Comparison of ENCODE assay signal across 19 cellular contexts in the genomic region with DNA sequence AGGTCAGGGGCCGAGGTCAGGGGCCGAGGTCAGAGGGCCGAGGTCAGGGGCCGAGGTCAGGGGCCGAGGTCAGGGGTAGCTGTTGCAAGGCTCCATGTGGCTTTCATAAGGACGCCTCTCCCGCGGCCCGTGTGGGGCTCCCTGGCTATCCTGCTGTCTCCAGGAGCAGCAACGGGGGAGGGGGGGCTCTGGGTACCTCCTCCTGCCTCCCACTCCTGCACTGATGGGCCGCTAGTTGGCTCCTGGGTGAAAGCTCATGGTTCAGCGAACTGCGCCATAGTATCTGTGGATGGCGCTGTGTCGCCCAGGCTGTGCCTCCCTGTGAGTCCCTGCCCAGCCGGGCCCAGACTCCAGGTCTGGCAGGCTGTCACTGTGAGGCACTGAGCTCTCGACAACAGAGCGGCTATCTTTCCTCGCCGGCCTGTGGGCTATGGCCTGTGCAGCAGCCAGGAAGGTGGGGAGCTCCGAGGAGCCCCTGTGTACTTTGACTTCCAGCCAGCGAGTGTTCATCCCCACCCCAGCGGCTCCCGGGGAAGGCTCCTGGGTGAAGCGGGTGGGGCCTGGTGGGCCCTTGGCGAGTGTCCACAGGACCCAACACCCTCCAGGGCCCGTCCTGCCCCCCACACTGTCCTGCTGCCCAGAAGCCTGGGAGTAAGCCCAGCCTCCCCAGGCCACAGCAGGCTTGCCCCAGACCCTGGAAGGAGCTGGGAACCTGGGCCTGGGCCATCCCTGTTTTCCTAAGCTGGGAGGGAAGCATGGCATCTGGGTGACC. TPM values are rescaled to one million over a fixed set of nuclear protein-coding genes. Genes with fewer than 3 reads are reported as not detected.
DNase-seq lines count a peak whose midpoint lies in the region; ATAC-seq, FAIRE-seq and TF ChIP-seq lines count a peak whose summit lies in the region.
"Had no signal": no experiment of that assay in that cellular context is flagged by ENCODE, and none has a peak within 500 bp of the region (broad histone marks: within the 10 kb centered on the region; RNA-seq: fewer than 3 reads in every experiment).

No MANE protein-coding gene starts in this region.

- H3K4me3 Mint-ChIP-seq in nephron progenitor cell: no peak overlapping the region

- H3K9ac ChIP-seq in NT2/D1 (ENCODE audit: insufficient read length, low read depth) (peak overlapping the region; percentile 26), kidney (ENCODE audit: low read length in 2 of 2) (no peak overlapping the region)

- H3K27me3 ChIP-seq in H7 (ENCODE audit: control insufficient read depth, insufficient read depth, low read length): no peaks in the 10 kb centered on the region
- H3K27me3 ChIP-seq in NT2/D1 (ENCODE audit: insufficient read depth, insufficient read length): no peaks in the 10 kb centered on the region
- peaks cover 0 to 8% of the 10 kb centered on the region in 2 donors for H3K27me3 ChIP-seq in tibial nerve

- no peaks in the 10 kb centered on the region for H3K4me1 Mint-ChIP-seq in nephron progenitor cell

- H3K36me3 ChIP-seq in H7 (replicated peaks; ENCODE audit: control insufficient read depth, insufficient read depth, low read length) (no peaks in the 10 kb centered on the region; the same call in 1 of the 2 replicates), NT2/D1 (ENCODE audit: insufficient read depth, insufficient read length, low read length) (peaks cover 6% of the 10 kb centered on the region), kidney (ENCODE audit: control insufficient read depth in 1 of 2, insufficient read depth in 2 of 2, low read length in 2 of 2) (no peaks in the 10 kb centered on the region), tibial nerve (no peaks in the 10 kb centered on the region)
- H3K36me3 ChIP-seq: HAP-1 had no signal

- DNase-seq in H7 (peak; percentile 59), NT2/D1 (ENCODE audit: low read depth, low spot score) (no peak), kidney (peak; percentile 56), nephron progenitor cell (peak; percentile 36), iPS-NIHi11 (ENCODE audit: low spot score) (no peak), tibial nerve (ENCODE audit: low spot score in 2 of 2) (no peak)
- DNase-seq: AML-193, Caco-2, DMS153, KG1, NCI-H1436, NCI-H2029, NCI-H510A, NCI-H82, PC-9 had no signal

- TF ChIP-seq CTCF in kidney (IDR thresholded peaks at IDR 0.05; ENCODE audit: borderline replicate concordance, extremely low read depth, insufficient read depth) (no peak), nephron progenitor cell (IDR thresholded peaks at IDR 0.05) (no peak), tibial nerve (IDR thresholded peaks at IDR 0.05) (no peak)

- peaks cover 29% of the 10 kb centered on the region for H3K27me3 Mint-ChIP-seq in nephron progenitor cell (ENCODE audit: low read depth, poor library complexity)

- H3K4me1 ChIP-seq in NT2/D1 (ENCODE audit: insufficient read depth, insufficient read length) (peaks cover 16% of the 10 kb centered on the region), kidney (ENCODE audit: control insufficient read depth in 1 of 2, insufficient read depth in 1 of 2, low read depth in 1 of 2, low read length in 2 of 2) (no peaks in the 10 kb centered on the region), tibial nerve (peaks cover 0 to 14% (median 0%) of the 10 kb centered on the region in 4 donors)
- H3K4me1 ChIP-seq: Caco-2, HAP-1 had no signal

- TF ChIP-seq EP300 in tibial nerve (IDR thresholded peaks at IDR 0.05): no peak

- no peak for FAIRE-seq in kidney (lab: Jason Lieb, UNC)

- H3K4me3 ChIP-seq in H7 (ENCODE audit: insufficient read depth, low read depth, low read length) (no peak overlapping the region), NT2/D1 (ENCODE audit: insufficient read length, low read depth) (no peak overlapping the region), kidney (ENCODE audit: low read length in 2 of 2) (no peak overlapping the region), tibial nerve (no peak overlapping the region)
- H3K4me3 ChIP-seq: HAP-1, PC-9, SK-N-MC had no signal

- no peak overlapping the region for H3K27ac Mint-ChIP-seq in nephron progenitor cell

- no peak for ATAC-seq in GM21360 (IDR thresholded peaks at IDR 0.05; ENCODE audit: unreplicated experiment)
- no peak for ATAC-seq in HG02981 (IDR thresholded peaks at IDR 0.05; ENCODE audit: unreplicated experiment)

- 62 to 69% methylated on average over 9 to 20 of the region's 27 CpGs for WGBS in tibial nerve, 2 donors

- no peaks in the 10 kb centered on the region for H3K9me3 Mint-ChIP-seq in nephron progenitor cell

- H3K27ac ChIP-seq in kidney (ENCODE audit: low read depth in 2 of 2, low read length in 2 of 2): no peak overlapping the region
- H3K27ac ChIP-seq in tibial nerve: peak overlapping the region in 1 of 4 donors; percentile 49
- H3K27ac ChIP-seq: PC-9, SK-N-MC had no signal

- H3K9me3 ChIP-seq in NT2/D1 (ENCODE audit: insufficient read depth, low read length): no peaks in the 10 kb centered on the region
- no peaks in the 10 kb centered on the region for H3K9me3 ChIP-seq in kidney (ENCODE audit: control insufficient read depth in 1 of 2, low read length in 2 of 2)
- no peaks in the 10 kb centered on the region for H3K9me3 ChIP-seq in tibial nerve
- H3K9me3 ChIP-seq: Caco-2, HAP-1 had no signal

- TF ChIP-seq POLR2A in tibial nerve (IDR thresholded peaks at IDR 0.05): no peak

- intact Hi-C loops in kidney (cut with DNase I): no loop called here

- H3K36me3 Mint-ChIP-seq in nephron progenitor cell (ENCODE audit: low read depth): no peaks in the 10 kb centered on the region

RNA-seq across cellular contexts. Expression of a gene that starts 8.1 kb away (rescaled TPM):
- total RNA-seq in H7 (2014; rRNA removed; shearing (Covaris generic)): 1.4 and 3.7 TPM in 2 replicates
- total RNA-seq in kidney: 0.76 TPM
- polyA plus RNA-seq in kidney (ENCODE audit: insufficient read depth, low read depth, low replicate concordance): 0.82 TPM
- total RNA-seq in tibial nerve: 10 to 100 TPM; 11.4 to 19.4 (median 17.0) TPM
- total RNA-seq: PC-9 had no signal

Comparison
In these comparisons a context has a peak if more than half of its experiments do, and no peak if none do; other contexts are left out.
1. DNase-seq: peak in H7 (single experiment), kidney (single experiment) and nephron progenitor cell (single experiment); none in NT2/D1 (single experiment), iPS-NIHi11 (single experiment) and tibial nerve (0 of 2).